ENCODE assay signal across 13 cellular contexts in the genomic region with DNA sequence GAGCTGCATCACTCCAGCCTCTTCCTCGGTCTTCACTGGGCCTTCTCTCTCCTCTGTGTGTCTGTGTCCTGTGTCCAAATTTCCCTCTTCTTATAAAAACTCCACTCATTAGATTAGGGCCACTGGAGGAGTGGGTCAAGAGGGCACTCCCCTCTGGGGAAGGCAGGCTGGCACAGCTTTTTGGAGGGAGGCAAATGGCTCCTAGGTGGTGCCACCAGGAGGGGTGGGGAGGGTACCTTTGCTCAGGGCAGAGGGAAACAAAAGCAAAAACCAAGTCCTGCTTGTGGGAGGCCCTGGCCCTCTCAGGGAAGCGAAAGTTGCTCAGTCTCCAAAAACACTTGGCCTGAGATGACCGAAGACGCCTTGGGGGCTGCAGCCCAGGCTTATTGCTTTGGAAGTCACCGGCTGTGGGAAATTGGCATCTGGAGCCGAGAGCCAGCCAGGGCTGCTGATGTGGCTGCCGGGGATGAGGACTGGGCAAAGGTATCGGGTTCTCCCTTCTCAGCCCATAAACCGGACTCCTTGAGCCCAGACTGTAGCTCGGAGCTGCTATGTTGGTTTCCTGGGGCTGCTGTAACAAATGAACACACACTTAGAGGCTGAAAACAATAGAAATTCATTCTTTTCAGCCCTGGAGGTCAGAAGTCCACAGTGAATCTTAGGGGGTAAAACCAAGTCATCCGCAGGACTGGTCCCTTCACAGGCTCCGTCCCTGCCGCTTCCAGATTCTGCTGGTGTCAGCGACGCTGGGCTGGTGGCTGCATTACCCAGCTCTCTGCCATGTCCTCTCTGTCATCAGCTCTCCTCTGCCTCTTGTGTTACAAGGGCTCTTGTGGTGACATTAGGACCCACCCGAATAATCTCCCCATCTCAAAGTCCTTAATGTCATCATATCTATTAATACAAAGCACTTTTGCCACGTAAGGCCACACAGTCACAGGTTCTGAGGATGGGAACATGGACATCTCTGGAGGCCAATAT. TPM values are rescaled to one million over a fixed set of nuclear protein-coding genes. Genes with fewer than 3 reads are reported as not detected.
"Had no signal": no experiment of that assay in that cellular context is flagged by ENCODE, and none has a peak within 500 bp of the region (broad histone marks: within the 10 kb centered on the region; RNA-seq: fewer than 3 reads in every experiment).

No MANE protein-coding gene starts in this region.

- H3K9me3 ChIP-seq: heart left ventricle had no signal

- ATAC-seq: sciatic nerve; stimulated activated naive B cell treated with anti-CD40 and anti-IgM and Interleukin-4, amounts not matched to agents 10 μg/mL and 1 μg/mL and 100 μg/mL, for 72 hours; T-helper 17 cell had no signal

- H3K27ac ChIP-seq: brain microvascular endothelial cell had no signal

- H3K27me3 ChIP-seq: brain microvascular endothelial cell, heart left ventricle had no signal

- H3K36me3 ChIP-seq: brain microvascular endothelial cell, heart left ventricle had no signal

- DNase-seq: activated CD4-positive, alpha-beta T cell treated with anti-CD3 and anti-CD28 coated beads, Interleukin-2, amount 10 ng/mL, durations not matched to agents 7 days and 5 days; activated CD4-positive, CD25-positive, alpha-beta regulatory T cell; activated T-cell treated with anti-CD3 and anti-CD28 coated beads, Interleukin-2, amount 50 U/mL, for 1 hour; brain microvascular endothelial cell; foreskin melanocyte; heart left ventricle; islet precursor cell; stimulated activated naive B cell treated with anti-CD40 and anti-IgM and Interleukin-4, amounts not matched to agents 10 μg/mL and 1 μg/mL and 100 μg/mL, for 72 hours; T-helper 17 cell had no signal

- H3K4me3 ChIP-seq: heart left ventricle had no signal

RNA-seq across cellular contexts. Expression of gene ANO1, which starts 48.0 kb away (rescaled TPM):
- total RNA-seq: activated CD4-positive, alpha-beta T cell treated with anti-CD3 and anti-CD28 coated beads, Interleukin-2, amount 10 ng/mL, durations not matched to agents 7 days and 5 days; activated CD8-positive, alpha-beta memory T cell treated with anti-CD3 and anti-CD28 coated beads for 36 hours; dermis microvascular lymphatic vessel endothelial cell; neural crest cell had no signal
